ENCODE assay signal across 9 cellular contexts in the genomic region with DNA sequence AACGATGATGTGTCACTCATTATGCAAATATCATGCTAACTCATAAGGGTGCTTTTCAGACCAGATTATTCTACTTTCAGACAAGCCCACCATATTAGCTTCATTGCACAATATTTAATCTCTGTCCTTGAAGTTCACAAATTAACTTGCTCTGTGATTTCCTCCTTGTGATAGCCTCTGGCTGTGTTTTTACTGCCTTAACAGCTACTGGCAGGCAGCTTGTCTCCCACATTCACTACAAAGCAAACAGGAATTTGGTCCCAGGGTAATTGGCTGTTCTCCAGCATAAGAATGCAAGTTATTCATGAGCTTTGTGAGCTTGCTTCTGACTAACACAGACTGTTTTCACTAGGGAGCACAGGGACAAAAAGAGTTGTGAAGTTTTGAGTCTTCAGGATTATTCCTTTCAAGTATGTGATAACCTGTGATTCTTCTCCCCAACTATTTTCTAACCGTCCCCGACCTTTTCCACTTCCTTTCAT.
DNase-seq lines count a peak whose midpoint lies in the region; ATAC-seq and TF ChIP-seq lines count a peak whose summit lies in the region.
"Had no signal": no experiment of that assay in that cellular context is flagged by ENCODE, and none has a peak within 500 bp of the region (broad histone marks: within the 10 kb centered on the region; RNA-seq: fewer than 3 reads in every experiment).

No MANE protein-coding gene starts in this region.

- H3K36me3 Mint-ChIP-seq in progenitor cell of endocrine pancreas (ENCODE audit: insufficient read depth): peaks cover 8% of the 10 kb centered on the region
- no peaks in the 10 kb centered on the region for H3K36me3 Mint-ChIP-seq in glutamatergic neuron (ENCODE audit: unreplicated experiment)

- no peak for TF ChIP-seq CTCF in VCaP (conservative IDR thresholded peaks at IDR 0.05)
- no peak for TF ChIP-seq CTCF in progenitor cell of endocrine pancreas (IDR thresholded peaks at IDR 0.05; ENCODE audit: unreplicated experiment)
- TF ChIP-seq CTCF in glutamatergic neuron (IDR thresholded peaks at IDR 0.05; ENCODE audit: partially characterized antibody, unreplicated experiment): no peak

- peak overlapping the region; percentile 97 for H3K27ac ChIP-seq in HUES64 (ENCODE audit: low read depth, low read length)
- peak overlapping the region; percentile 74 for H3K27ac ChIP-seq in VCaP
- H3K27ac ChIP-seq: KMS-11 had no signal

- H3K9me3 Mint-ChIP-seq in progenitor cell of endocrine pancreas (ENCODE audit: low read depth): peaks cover 22% of the 10 kb centered on the region
- H3K9me3 Mint-ChIP-seq in glutamatergic neuron (ENCODE audit: unreplicated experiment): no peaks in the 10 kb centered on the region

- DNase-seq in DMS153 treated with DMSO at 0.1 percent for 48 hours (lab: John Stamatoyannopoulos, UW; ENCODE audit: unreplicated experiment) (peak; percentile 92), glomerular endothelial cell (ENCODE audit: extremely low read depth, low read depth, low spot score) (peak; percentile 98), progenitor cell of endocrine pancreas (ENCODE audit: low spot score, unreplicated experiment) (no peak), glutamatergic neuron (no peak)
- DNase-seq in activated CD8-positive, alpha-beta memory T cell treated with anti-CD3 and anti-CD28 coated beads, Interleukin-2, amount 50 U/mL, for 48 hours: no peak

- H3K27ac Mint-ChIP-seq in progenitor cell of endocrine pancreas: peak overlapping the region; percentile 85
- H3K27ac Mint-ChIP-seq in glutamatergic neuron (ENCODE audit: unreplicated experiment): no peak overlapping the region

- peak overlapping the region; percentile 24; the same call in 1 of the 2 replicates for H3K4me3 ChIP-seq in HUES64 (ENCODE audit: low read length)

- H3K4me1 Mint-ChIP-seq in progenitor cell of endocrine pancreas (ENCODE audit: low read depth) (peaks cover 34% of the 10 kb centered on the region), glutamatergic neuron (ENCODE audit: low read depth, unreplicated experiment) (peaks cover 3% of the 10 kb centered on the region)

- peaks cover 5% of the 10 kb centered on the region for H3K36me3 ChIP-seq in HUES64 (ENCODE audit: insufficient read depth, low read length)

- H3K27me3 Mint-ChIP-seq in progenitor cell of endocrine pancreas: no peaks in the 10 kb centered on the region
- H3K27me3 Mint-ChIP-seq in glutamatergic neuron (ENCODE audit: unreplicated experiment): peaks cover 3% of the 10 kb centered on the region

- WGBS in HUES64: 8% methylated on average over 3 of the region's 3 CpGs

- H3K27me3 ChIP-seq in HUES64 (ENCODE audit: insufficient read depth, low read length): no peaks in the 10 kb centered on the region

- ATAC-seq in GM18520 (IDR thresholded peaks at IDR 0.05; ENCODE audit: unreplicated experiment): no peak

- peaks cover 31% of the 10 kb centered on the region for H3K4me1 ChIP-seq in HUES64 (ENCODE audit: insufficient read depth, low read length)

- H3K9me3 ChIP-seq in HUES64 (ENCODE audit: insufficient read depth, low read depth, low read length): peaks cover 31% of the 10 kb centered on the region

- H3K9ac ChIP-seq in HUES64 (ENCODE audit: low read depth, low read length): peak overlapping the region; percentile 51; the same call in 1 of the 2 replicates
- H3K9ac ChIP-seq: KMS-11 had no signal

- H3K4me3 Mint-ChIP-seq in progenitor cell of endocrine pancreas (ENCODE audit: low read depth) (peak overlapping the region; percentile 19), glutamatergic neuron (ENCODE audit: unreplicated experiment) (no peak overlapping the region)

Comparison
In these comparisons a context has a peak if more than half of its experiments do, and no peak if none do; other contexts are left out.
1. DNase-seq: peak in DMS153 treated with DMSO at 0.1 percent for 48 hours (single experiment) and glomerular endothelial cell (single experiment); none in progenitor cell of endocrine pancreas (single experiment), glutamatergic neuron (single experiment) and activated CD8-positive, alpha-beta memory T cell treated with anti-CD3 and anti-CD28 coated beads, Interleukin-2, amount 50 U/mL, for 48 hours (single experiment).